ENCODE assay signal across 8 cellular contexts in genomic region chr17:27455914-27456680, GRCh38. TPM values are rescaled to one million over a fixed set of nuclear protein-coding genes. Genes with fewer than 3 reads are reported as not detected.
A peak's percentile ranks its signal among the peaks of the same experiment; 100 is the strongest.
DNase-seq lines count a peak whose midpoint lies in the region; ATAC-seq and TF ChIP-seq lines count a peak whose summit lies in the region.

KSR1 (plus strand) TSS chr17:27456448; CDS start chr17:27456644, 196 bp downstream.

- TF ChIP-seq CTCF in AG10803 (conservative IDR thresholded peaks at IDR 0.05; ENCODE audit: low read length), result peak; percentile 30

- H3K4me1 Mint-ChIP-seq in activated CD8-positive, alpha-beta T cell treated with anti-CD3 and anti-CD28 coated beads, Interleukin-2, amount 10 ng/mL, durations not matched to agents 7 days and 5 days (ENCODE audit: low read depth), result peaks cover 50% of the 10 kb centered on the region

- peak; percentile 57 for DNase-seq in AG10803 (ENCODE audit: low read depth)
- peak; percentile 85 for DNase-seq in NCI-H774 (lab: John Stamatoyannopoulos, UW)
- DNase-seq in activated CD8-positive, alpha-beta T cell treated with anti-CD3 and anti-CD28 coated beads, Interleukin-2, amount 10 ng/mL, durations not matched to agents 7 days and 5 days, result peak; percentile 89
- DNase-seq in effector CD8-positive, alpha-beta T cell (lab: John Stamatoyannopoulos, UW), result peak; percentile 63
- peak; percentile 88 for DNase-seq in medulla oblongata (ENCODE audit: extremely low spot score)
- peak; percentile 60 to 80 (median 74) for DNase-seq in stimulated activated CD4-positive, alpha-beta T cell treated with anti-CD3 and anti-CD28 coated beads, TNF-alpha, amount 100 ng/mL, for 48 hours (ENCODE audit: low read depth in 3 of 3)

- H3K4me3 ChIP-seq in AG10803 (ENCODE audit: low read length), result peak within 1 kb of the TSS; percentile 79

- H3K9me3 Mint-ChIP-seq in activated CD8-positive, alpha-beta T cell treated with anti-CD3 and anti-CD28 coated beads, Interleukin-2, amount 10 ng/mL, durations not matched to agents 7 days and 5 days (ENCODE audit: insufficient read depth), result no peaks in the 10 kb centered on the region

- no peaks in the 10 kb centered on the region for H3K27me3 Mint-ChIP-seq in activated CD8-positive, alpha-beta T cell treated with anti-CD3 and anti-CD28 coated beads, Interleukin-2, amount 10 ng/mL, durations not matched to agents 7 days and 5 days (ENCODE audit: low read depth)

- H3K27ac Mint-ChIP-seq in activated CD8-positive, alpha-beta T cell treated with anti-CD3 and anti-CD28 coated beads, Interleukin-2, amount 10 ng/mL, durations not matched to agents 7 days and 5 days, result peak within 1 kb of the TSS; percentile 76

- peaks cover 3% of the 10 kb centered on the region for H3K36me3 Mint-ChIP-seq in activated CD8-positive, alpha-beta T cell treated with anti-CD3 and anti-CD28 coated beads, Interleukin-2, amount 10 ng/mL, durations not matched to agents 7 days and 5 days (ENCODE audit: low read depth)

- ATAC-seq in GM19023 (IDR thresholded peaks at IDR 0.05; ENCODE audit: unreplicated experiment), result peak; percentile 92
- peak; percentile 86 for ATAC-seq in HG03280 (IDR thresholded peaks at IDR 0.05; ENCODE audit: unreplicated experiment)
- peak; percentile 93 for ATAC-seq in activated CD8-positive, alpha-beta T cell treated with anti-CD3 and anti-CD28 coated beads, Interleukin-2, amount 10 ng/mL, durations not matched to agents 7 days and 5 days

- CTCF ChIA-PET in activated CD8-positive, alpha-beta T cell treated with anti-CD3 and anti-CD28 coated beads, Interleukin-2, amount 10 ng/mL, durations not matched to agents 7 days and 5 days (lab: Charles Lee), result interaction anchor here (0.7 to 3.4 kb wide), 21 partner anchors 10 to 147 kb away, joined by 3 to 37 read pairs (median 5); no protein-coding TSS in a partner anchor

- H3K4me3 Mint-ChIP-seq in activated CD8-positive, alpha-beta T cell treated with anti-CD3 and anti-CD28 coated beads, Interleukin-2, amount 10 ng/mL, durations not matched to agents 7 days and 5 days, result peak within 1 kb of the TSS; percentile 94

- POLR2A ChIA-PET in activated CD8-positive, alpha-beta T cell treated with anti-CD3 and anti-CD28 coated beads, Interleukin-2, amount 10 ng/mL, durations not matched to agents 7 days and 5 days (lab: Charles Lee), result interaction anchor here (0.6 to 1.8 kb wide), 8 partner anchors 9 to 161 kb away, joined by 3 to 12 read pairs (median 5); no protein-coding TSS in a partner anchor

RNA-seq across cellular contexts. Expression of gene KSR1, which starts in this region (rescaled TPM):
- total RNA-seq in activated CD8-positive, alpha-beta T cell treated with anti-CD3 and anti-CD28 coated beads, Interleukin-2, amount 10 ng/mL, durations not matched to agents 7 days and 5 days, result 10 to 100 TPM; 45.3 to 45.8 TPM

Comparison
In these comparisons a context has a peak if more than half of its experiments do, and no peak if none do; other contexts are left out.
1. Peak in every context shown above with its lines: DNase-seq, ATAC-seq and H3K4me3 ChIP-seq.